In genomic region chr1:55311057-55311631, GRCh38 we compare ENCODE assay signal across 13 cellular contexts.
DNase-seq lines count a peak whose midpoint lies in the region; ATAC-seq and TF ChIP-seq lines count a peak whose summit lies in the region.
"Had no signal": no experiment of that assay in that cellular context is flagged by ENCODE, and none has a peak within 500 bp of the region (broad histone marks: within the 10 kb centered on the region; RNA-seq: fewer than 3 reads in every experiment).

No MANE protein-coding gene starts in this region.

- no peak for DNase-seq in AG04450 (ENCODE audit: low read depth, low spot score)
- peak; percentile 68 for DNase-seq in HS-5 (ENCODE audit: low read depth)
- DNase-seq in adipocyte (ENCODE audit: low read depth): peak; percentile 41
- no peak for DNase-seq in foreskin keratinocyte
- no peak for DNase-seq in testis
- DNase-seq in NCI-H146 treated with DMSO at 0.1 percent for 48 hours (lab: John Stamatoyannopoulos, UW; ENCODE audit: unreplicated experiment): no peak
- no peak for DNase-seq in NCI-H1930 (lab: John Stamatoyannopoulos, UW)
- DNase-seq in NCI-H526 treated with DMSO at 0.1 percent for 48 hours (lab: John Stamatoyannopoulos, UW): no peak
- DNase-seq: activated CD8-positive, alpha-beta memory T cell treated with anti-CD3 and anti-CD28 coated beads, Interleukin-2, amount 10 ng/mL, durations not matched to agents 7 days and 5 days; BE2C; DMS79 treated with DMSO at 0.1 percent for 48 hours; WERI-Rb-1 had no signal

- H3K9me3 ChIP-seq in AG04450 (ENCODE audit: control insufficient read depth, insufficient read depth, low read length) (peaks cover 3% of the 10 kb centered on the region; the same call in 1 of the 2 replicates), adipocyte (ENCODE audit: control insufficient read depth, low read length) (no peaks in the 10 kb centered on the region), testis (no peaks in the 10 kb centered on the region)
- H3K9me3 ChIP-seq: BE2C, esophagus muscularis mucosa had no signal

- H3K27me3 ChIP-seq in AG04450 (ENCODE audit: control insufficient read depth, insufficient read depth, low read length) (no peaks in the 10 kb centered on the region), adipocyte (replicated peaks; ENCODE audit: control insufficient read depth, insufficient read depth, low read length) (no peaks in the 10 kb centered on the region), foreskin keratinocyte (no peaks in the 10 kb centered on the region), testis (no peaks in the 10 kb centered on the region)
- H3K27me3 ChIP-seq: BE2C, esophagus muscularis mucosa had no signal

- no peak for TF ChIP-seq POLR2A in testis (IDR thresholded peaks at IDR 0.05)

- WGBS in testis, 2 donors: 83 to 91% methylated on average over 7 of the region's 7 CpGs

- H3K36me3 ChIP-seq in adipocyte (ENCODE audit: control insufficient read depth, insufficient read depth, low read length, severe bottlenecking) (no peaks in the 10 kb centered on the region), testis (ENCODE audit: low read depth, missing control alignments) (no peaks in the 10 kb centered on the region)
- H3K36me3 ChIP-seq: BE2C, esophagus muscularis mucosa, WERI-Rb-1 had no signal

- POLR2A ChIA-PET in AG04450 (lab: Yijun Ruan, JAX): interaction anchor here (0.6 to 1.3 kb wide), 6 partner anchors 9 to 1086 kb away, joined by 3 to 5 read pairs (median 4); no protein-coding TSS in a partner anchor

- intact Hi-C loops in testis (cut with DNase I; ENCODE audit: low total_unique reads): no loop called here

- H3K4me1 ChIP-seq in adipocyte (ENCODE audit: control insufficient read depth, insufficient read depth, low read length): peaks cover 13% of the 10 kb centered on the region
- H3K4me1 ChIP-seq in foreskin keratinocyte: peaks cover 10% of the 10 kb centered on the region
- no peaks in the 10 kb centered on the region for H3K4me1 ChIP-seq in testis
- H3K4me1 ChIP-seq: BE2C had no signal

- H3K27ac ChIP-seq in AG04450 (ENCODE audit: low read depth, low read length): peak overlapping the region; percentile 90
- H3K27ac ChIP-seq in foreskin keratinocyte: no peak overlapping the region
- no peak overlapping the region for H3K27ac ChIP-seq in testis
- H3K27ac ChIP-seq: esophagus muscularis mucosa, WERI-Rb-1 had no signal

- H3K4me3 ChIP-seq in AG04450 (ENCODE audit: low read depth, low read length) (no peak overlapping the region; the same call in 1 of the 2 replicates), adipocyte (ENCODE audit: low read length) (no peak overlapping the region), testis (no peak overlapping the region)
- H3K4me3 ChIP-seq: esophagus muscularis mucosa had no signal

- CTCF ChIA-PET in AG04450 (lab: Charles Lee): interaction anchor here (0.6 to 1.0 kb wide), 4 partner anchors 27 to 1274 kb away, joined by 3 to 6 read pairs (median 4); no protein-coding TSS in a partner anchor

- H3K9ac ChIP-seq in adipocyte (ENCODE audit: low read length): peak overlapping the region; percentile 15

- no peak for TF ChIP-seq CTCF in AG04450 (IDR thresholded peaks at IDR 0.05; ENCODE audit: low read depth, low read length)
- TF ChIP-seq CTCF in foreskin keratinocyte (conservative IDR thresholded peaks at IDR 0.05): no peak
- no peak for TF ChIP-seq CTCF in testis (IDR thresholded peaks at IDR 0.05)

- ATAC-seq in foreskin keratinocyte: peak; percentile 4
- ATAC-seq: activated CD8-positive, alpha-beta memory T cell treated with anti-CD3 and anti-CD28 coated beads, Interleukin-2, amount 10 ng/mL, durations not matched to agents 7 days and 5 days had no signal

Comparison
In these comparisons a context has a peak if more than half of its experiments do, and no peak if none do; other contexts are left out.
1. DNase-seq: peak in HS-5 (single experiment) and adipocyte (single experiment); none in AG04450 (single experiment), foreskin keratinocyte (0 of 2), testis (single experiment), NCI-H146 treated with DMSO at 0.1 percent for 48 hours (single experiment), NCI-H1930 (0 of 2) and NCI-H526 treated with DMSO at 0.1 percent for 48 hours (single experiment).